Comparison of ENCODE assay signal across 11 cellular contexts in genomic region chr17:78998311-78999055, GRCh38. TPM values are rescaled to one million over a fixed set of nuclear protein-coding genes. Genes with fewer than 3 reads are reported as not detected.
DNase-seq lines count a peak whose midpoint lies in the region; TF ChIP-seq lines count a peak whose summit lies in the region.
"Had no signal": no experiment of that assay in that cellular context is flagged by ENCODE, and none has a peak within 500 bp of the region (broad histone marks: within the 10 kb centered on the region; RNA-seq: fewer than 3 reads in every experiment).

No MANE protein-coding gene starts in this region.

- peak; percentile 20 to 25 (median 23) for TF ChIP-seq CTCF in ascending aorta (IDR thresholded peaks at IDR 0.05)
- peak in 6 of 11 experiments; percentile 7 to 47 (median 28) for TF ChIP-seq CTCF in spleen (IDR thresholded peaks at IDR 0.05 in 8 of 11, conservative IDR thresholded peaks at IDR 0.05 in 3 of 11)

- 73 to 94% (median 80%) methylated on average over 14 to 28 of the region's 28 CpGs for WGBS in spleen, 5 donors

- no peak overlapping the region for H3K27ac Mint-ChIP-seq in activated naive CD8-positive, alpha-beta T cell treated with anti-CD3 and anti-CD28 coated beads for 36 hours
- H3K27ac Mint-ChIP-seq: T-helper 1 cell treated with Interleukin-12 subunit alpha and Interleukin-12 subunit beta and Interleukin-4 antibody, amounts not matched to agents 30 μg/mL and 1 μg/mL, for 36 hours had no signal

- H3K27me3 ChIP-seq in ascending aorta: no peaks in the 10 kb centered on the region
- H3K27me3 ChIP-seq in spleen (replicated peaks in 1 of 7): no peaks in the 10 kb centered on the region

- H3K4me1 Mint-ChIP-seq in activated naive CD8-positive, alpha-beta T cell treated with anti-CD3 and anti-CD28 coated beads for 36 hours: no peaks in the 10 kb centered on the region

- H3K9me3 ChIP-seq in ascending aorta (no peaks in the 10 kb centered on the region), spleen (no peaks in the 10 kb centered on the region)
- H3K9me3 ChIP-seq: Caco-2 had no signal

- peaks cover 34 to 44% of the 10 kb centered on the region in 2 donors for H3K36me3 ChIP-seq in ascending aorta
- peaks cover 0 to 100% (median 71%) of the 10 kb centered on the region in 6 donors for H3K36me3 ChIP-seq in spleen

- H3K4me1 ChIP-seq in ascending aorta (peaks cover 0 to 24% of the 10 kb centered on the region in 2 donors), spleen (peaks cover 0 to 85% (median 50%) of the 10 kb centered on the region in 6 donors)
- H3K4me1 ChIP-seq: Caco-2 had no signal

- H3K4me3 ChIP-seq in ascending aorta (peak overlapping the region in 1 of 2 donors; percentile 6), spleen (no peak overlapping the region)

- peak; percentile 89 for DNase-seq in HT-29 (ENCODE audit: low spot score)
- peak in 1 of 2 donors; percentile 87 for DNase-seq in ascending aorta (ENCODE audit: low spot score in 2 of 2)
- peak; percentile 9 for DNase-seq in iPS-NIHi11 (ENCODE audit: low spot score)
- peak; percentile 86 for DNase-seq in spleen
- no peak for DNase-seq in NCI-H2081 (lab: John Stamatoyannopoulos, UW)
- DNase-seq in activated naive CD8-positive, alpha-beta T cell treated with anti-CD3 and anti-CD28 coated beads for 36 hours: no peak
- no peak for DNase-seq in HK-2 (ENCODE audit: unreplicated experiment)
- DNase-seq in NK-92 (lab: John Stamatoyannopoulos, UW; ENCODE audit: unreplicated experiment): no peak
- DNase-seq: activated CD8-positive, alpha-beta memory T cell treated with anti-CD3 and anti-CD28 coated beads for 24 hours had no signal

- no peaks in the 10 kb centered on the region for H3K27me3 Mint-ChIP-seq in activated naive CD8-positive, alpha-beta T cell treated with anti-CD3 and anti-CD28 coated beads for 36 hours

- no peaks in the 10 kb centered on the region for H3K9me3 Mint-ChIP-seq in activated naive CD8-positive, alpha-beta T cell treated with anti-CD3 and anti-CD28 coated beads for 36 hours
- H3K9me3 Mint-ChIP-seq: T-helper 1 cell treated with Interleukin-12 subunit alpha and Interleukin-12 subunit beta and Interleukin-4 antibody, amounts not matched to agents 30 μg/mL and 1 μg/mL, for 36 hours had no signal

- intact Hi-C loops in ascending aorta (cut with DNase I) (no loop called here), spleen (cut with DNase I; ENCODE audit: low total_unique reads) (no loop called here)

- peaks cover 5% of the 10 kb centered on the region for H3K36me3 Mint-ChIP-seq in activated naive CD8-positive, alpha-beta T cell treated with anti-CD3 and anti-CD28 coated beads for 36 hours

- no peak overlapping the region for H3K4me3 Mint-ChIP-seq in activated naive CD8-positive, alpha-beta T cell treated with anti-CD3 and anti-CD28 coated beads for 36 hours
- H3K4me3 Mint-ChIP-seq: T-helper 1 cell treated with Interleukin-12 subunit alpha and Interleukin-12 subunit beta and Interleukin-4 antibody, amounts not matched to agents 30 μg/mL and 1 μg/mL, for 36 hours had no signal

- TF ChIP-seq POLR2A in spleen (IDR thresholded peaks at IDR 0.05): no peak

- peak overlapping the region; percentile 67 to 79 for H3K27ac ChIP-seq in ascending aorta
- peak overlapping the region; percentile 5 to 88 (median 74) for H3K27ac ChIP-seq in spleen

RNA-seq across cellular contexts. Expression of gene CANT1, which starts 11.1 kb away (rescaled TPM):
- 89.2 and 96.4 TPM in 2 replicates for total RNA-seq in HT-29 (2014; rRNA removed; shearing (Covaris generic))
- total RNA-seq in ascending aorta: 67.2 TPM
- 10 to 100 TPM; 48.1 to 76.6 (median 61.2) TPM for total RNA-seq in spleen
- polyA plus RNA-seq in spleen: 10 to 100 TPM; 11.2 to 22.1 (median 12.3) TPM
- total RNA-seq in activated naive CD8-positive, alpha-beta T cell treated with anti-CD3 and anti-CD28 coated beads for 36 hours: 10 to 100 TPM; 39.3 to 43.1 TPM

RNA-seq across cellular contexts. Expression of gene LGALS3BP, which starts 18.8 kb away (rescaled TPM):
- 1,319 and 1,392 TPM in 2 replicates for total RNA-seq in HT-29 (2014; rRNA removed; shearing (Covaris generic))
- total RNA-seq in ascending aorta (365 TPM), spleen (100 to 1,000 TPM in 5 of 7 donors, 10 to 100 TPM in 2; 85.7 to 188 (median 108) TPM)
- polyA plus RNA-seq in spleen: 10 to 100 TPM; 33.6 to 58.7 (median 38.3) TPM
- 10 to 100 TPM; 86.8 to 89.7 TPM for total RNA-seq in activated naive CD8-positive, alpha-beta T cell treated with anti-CD3 and anti-CD28 coated beads for 36 hours

RNA-seq across cellular contexts. Expression of gene C1QTNF1, which starts 25.5 kb away (rescaled TPM):
- total RNA-seq in HT-29 (2014; rRNA removed; shearing (Covaris generic)): 3.6 and 7.5 TPM in 2 replicates
- total RNA-seq in ascending aorta (435 TPM), spleen (100 to 1,000 TPM in 1 of 7 donors, 10 to 100 TPM in 6; 26.5 to 101 (median 69.9) TPM)
- 10 to 100 TPM; 14.7 to 29.1 (median 25.3) TPM for polyA plus RNA-seq in spleen
- under 1 TPM; 0.12 to 0.14 TPM for total RNA-seq in activated naive CD8-positive, alpha-beta T cell treated with anti-CD3 and anti-CD28 coated beads for 36 hours

Comparison
In these comparisons a context has a peak if more than half of its experiments do, and no peak if none do; other contexts are left out.
1. DNase-seq: peak in HT-29 (single experiment), iPS-NIHi11 (single experiment) and spleen (single experiment); none in NCI-H2081 (0 of 2), activated naive CD8-positive, alpha-beta T cell treated with anti-CD3 and anti-CD28 coated beads for 36 hours (single experiment), HK-2 (single experiment) and NK-92 (single experiment).